ENCODE assay signal across 31 cellular contexts in genomic region chr11:2451916-2452694, GRCh38. TPM values are rescaled to one million over a fixed set of nuclear protein-coding genes. Genes with fewer than 3 reads are reported as not detected.
A peak's percentile ranks its signal among the peaks of the same experiment; 100 is the strongest.
DNase-seq lines count a peak whose midpoint lies in the region; ATAC-seq and TF ChIP-seq lines count a peak whose summit lies in the region.
"Had no signal": no experiment of that assay in that cellular context is flagged by ENCODE, and none has a peak within 500 bp of the region (broad histone marks: within the 10 kb centered on the region; RNA-seq: fewer than 3 reads in every experiment).

No MANE protein-coding gene starts in this region.

- peak overlapping the region in 1 of 3 experiments; percentile 48 for H3K4me3 Mint-ChIP-seq in nephron
- H3K4me3 Mint-ChIP-seq in CD4-positive, alpha-beta memory T cell: no peak overlapping the region
- H3K4me3 Mint-ChIP-seq: activated CD8-positive, alpha-beta T cell treated with anti-CD3 and anti-CD28 coated beads, Interleukin-2, amount 10 ng/mL, durations not matched to agents 7 days and 5 days; activated T-cell treated with anti-CD3 and anti-CD28 coated beads, Interleukin-2, amount 50 U/mL, for 4 hours; CD4-positive, CD25-positive, alpha-beta regulatory T cell; HFFc6; naive B cell had no signal

- H3K4me1 Mint-ChIP-seq in nephron: peaks cover 12% of the 10 kb centered on the region
- peaks cover 6 to 17% (median 8%) of the 10 kb centered on the region in 4 donors for H3K4me1 Mint-ChIP-seq in CD4-positive, alpha-beta memory T cell

- TF ChIP-seq POLR2A in body of pancreas (IDR thresholded peaks at IDR 0.05): no peak

- intact Hi-C loops in body of pancreas (cut with DNase I): no loop called here
- intact Hi-C loops in CD4-positive, alpha-beta memory T cell (cut with micrococcal nuclease): no loop called here

- POLR2A ChIA-PET in CD4-positive, alpha-beta memory T cell (lab: Charles Lee; ENCODE audit: partially characterized antibody): no interaction called here

- H3K4me3 ChIP-seq in H7 (ENCODE audit: insufficient read depth, low read depth, low read length) (no peak overlapping the region), body of pancreas (no peak overlapping the region)
- H3K4me3 ChIP-seq in CD4-positive, alpha-beta memory T cell (ENCODE audit: low read length in 2 of 2): no peak overlapping the region
- H3K4me3 ChIP-seq: ascending aorta, tibial nerve had no signal

- ATAC-seq in body of pancreas: peak; percentile 43
- ATAC-seq: activated CD8-positive, alpha-beta T cell treated with anti-CD3 and anti-CD28 coated beads, Interleukin-2, amount 10 ng/mL, durations not matched to agents 7 days and 5 days; activated T-cell treated with anti-CD3 and anti-CD28 coated beads, Interleukin-2, amount 50 U/mL, for 4 hours; left colon; sciatic nerve had no signal

- CTCF ChIA-PET in CD4-positive, alpha-beta memory T cell (lab: Charles Lee; ENCODE audit: partially characterized antibody): no interaction called here

- TF ChIP-seq CTCF in body of pancreas (IDR thresholded peaks at IDR 0.05): no peak
- no peak for TF ChIP-seq CTCF in nephron (IDR thresholded peaks at IDR 0.05; ENCODE audit: unreplicated experiment in 3 of 3)

- H3K4me1 ChIP-seq in body of pancreas: peaks cover 30% of the 10 kb centered on the region
- peaks cover 17% of the 10 kb centered on the region for H3K4me1 ChIP-seq in CD4-positive, alpha-beta memory T cell (ENCODE audit: insufficient read depth, low read length)
- H3K4me1 ChIP-seq: ascending aorta, parathyroid adenoma had no signal

- H3K27ac ChIP-seq in body of pancreas: no peak overlapping the region
- no peak overlapping the region for H3K27ac ChIP-seq in CD4-positive, alpha-beta memory T cell (ENCODE audit: low read depth, low read length)
- H3K27ac ChIP-seq: 22Rv1, ascending aorta, parathyroid adenoma, tibial nerve had no signal

- no peaks in the 10 kb centered on the region for H3K36me3 Mint-ChIP-seq in nephron (ENCODE audit: low read depth)
- peaks cover 0 to 5% of the 10 kb centered on the region in 2 donors for H3K36me3 Mint-ChIP-seq in CD4-positive, alpha-beta memory T cell
- H3K36me3 Mint-ChIP-seq: naive B cell had no signal

- WGBS in body of pancreas, 2 donors: 44 to 56% methylated on average over 15 to 19 of the region's 19 CpGs

- H3K36me3 ChIP-seq in H7 (replicated peaks; ENCODE audit: control insufficient read depth, insufficient read depth, low read length): no peaks in the 10 kb centered on the region
- H3K36me3 ChIP-seq in body of pancreas (replicated peaks in 1 of 2; ENCODE audit: insufficient read depth in 1 of 2, low read depth in 2 of 2): no peaks in the 10 kb centered on the region
- H3K36me3 ChIP-seq in CD4-positive, alpha-beta memory T cell (ENCODE audit: insufficient read depth, low read length): no peaks in the 10 kb centered on the region
- H3K36me3 ChIP-seq: ascending aorta, tibial nerve had no signal

- DNase-seq in DMS 273 (lab: John Stamatoyannopoulos, UW; ENCODE audit: unreplicated experiment): peak; percentile 28
- DNase-seq in DMS 273 treated with DMSO at 0.1 percent for 48 hours (lab: John Stamatoyannopoulos, UW): no peak
- peak; percentile 57 for DNase-seq in H7
- peak in 3 of 4 donors; percentile 44 to 58 (median 56) for DNase-seq in body of pancreas
- DNase-seq in CD4-positive, alpha-beta memory T cell: no peak
- no peak for DNase-seq in NCI-H526 (lab: John Stamatoyannopoulos, UW)
- no peak for DNase-seq in GM03348 (ENCODE audit: low spot score)
- DNase-seq: activated CD4-positive, CD25-positive, alpha-beta regulatory T cell treated with anti-CD3 and anti-CD28 coated beads, Interleukin-2, amount 50 U/mL, for 72 hours; activated CD8-positive, alpha-beta T cell treated with anti-CD3 and anti-CD28 coated beads, Interleukin-2, amount 10 ng/mL, durations not matched to agents 7 days and 5 days; activated naive CD4-positive, alpha-beta T cell treated with anti-CD3 and anti-CD28 coated beads, Interleukin-2, amount 50 U/mL, for 16 hours; activated T-cell treated with anti-CD3 and anti-CD28 coated beads, Interleukin-2, amount 50 U/mL, for 4 hours; CD4-positive, CD25-positive, alpha-beta regulatory T cell; cerebellar nuclear complex; HFFc6; IMR-90; naive B cell; NCI-H1092 treated with DMSO at 0.1 percent for 48 hours; NCI-H2029 treated with DMSO at 0.1 percent for 48 hours; NCI-H2227 treated with DMSO at 0.1 percent for 48 hours; SHP77; stimulated activated CD4-positive, alpha-beta T cell treated with anti-CD3 and anti-CD28 coated beads, Interleukin-15, amount 100 ng/mL, for 24 hours had no signal

- peak overlapping the region; percentile 16 to 87 (median 73) for H3K27ac Mint-ChIP-seq in nephron
- H3K27ac Mint-ChIP-seq in CD4-positive, alpha-beta memory T cell: peak overlapping the region in 1 of 7 donors; percentile 7
- H3K27ac Mint-ChIP-seq: activated CD8-positive, alpha-beta T cell treated with anti-CD3 and anti-CD28 coated beads, Interleukin-2, amount 10 ng/mL, durations not matched to agents 7 days and 5 days; CD4-positive, CD25-positive, alpha-beta regulatory T cell; HFFc6 had no signal

- peaks cover 26% of the 10 kb centered on the region for H3K27me3 Mint-ChIP-seq in nephron (ENCODE audit: low read depth)
- no peaks in the 10 kb centered on the region for H3K27me3 Mint-ChIP-seq in CD4-positive, alpha-beta memory T cell

- H3K27me3 ChIP-seq in H7 (ENCODE audit: control insufficient read depth, insufficient read depth, low read length) (peaks cover 13% of the 10 kb centered on the region), body of pancreas (no peaks in the 10 kb centered on the region)
- H3K27me3 ChIP-seq in CD4-positive, alpha-beta memory T cell (ENCODE audit: insufficient read depth, low read length): no peaks in the 10 kb centered on the region
- H3K27me3 ChIP-seq: ascending aorta had no signal

- no peaks in the 10 kb centered on the region for H3K9me3 ChIP-seq in body of pancreas
- no peaks in the 10 kb centered on the region for H3K9me3 ChIP-seq in CD4-positive, alpha-beta memory T cell (ENCODE audit: control insufficient read depth in 1 of 2, low read length in 2 of 2)
- H3K9me3 ChIP-seq: ascending aorta had no signal

- peaks cover 5% of the 10 kb centered on the region for H3K9me3 Mint-ChIP-seq in nephron
- H3K9me3 Mint-ChIP-seq in CD4-positive, alpha-beta memory T cell: no peaks in the 10 kb centered on the region
- H3K9me3 Mint-ChIP-seq: activated T-cell treated with anti-CD3 and anti-CD28 coated beads, Interleukin-2, amount 50 U/mL, for 4 hours; CD4-positive, CD25-positive, alpha-beta regulatory T cell; HFFc6 had no signal

RNA-seq across cellular contexts. Expression of gene KCNQ1, which starts 7.3 kb away (rescaled TPM):
- total RNA-seq in H7 (2014; rRNA removed; shearing (Covaris generic)): 0.18 and 0.48 TPM in 2 replicates
- total RNA-seq in body of pancreas: 10 to 100 TPM; 38.9 to 46.1 TPM
- 10 to 100 TPM; 21.4 to 21.6 TPM for total RNA-seq in CD4-positive, alpha-beta memory T cell
- polyA plus RNA-seq in CD4-positive, alpha-beta memory T cell: 10 to 100 TPM in 1 of 2 donors, 1 to 10 TPM in 1; 5.4 to 21.7 TPM
- total RNA-seq: fibroblast of villous mesenchyme, HFFc6, IMR-90 had no signal

RNA-seq across cellular contexts. Expression of gene TRPM5, which starts 7.8 kb away (rescaled TPM):
- not detected in 2 replicates for total RNA-seq in H7 (2014; rRNA removed; shearing (Covaris generic))
- 1 to 10 TPM in 1 of 2 donors, under 1 TPM in 1; under 0.01 to 2.6 TPM for total RNA-seq in body of pancreas
- under 1 TPM; 0.19 to 0.23 TPM for total RNA-seq in CD4-positive, alpha-beta memory T cell
- not detected for polyA plus RNA-seq in CD4-positive, alpha-beta memory T cell
- total RNA-seq: activated CD8-positive, alpha-beta T cell treated with anti-CD3 and anti-CD28 coated beads, Interleukin-2, amount 10 ng/mL, durations not matched to agents 7 days and 5 days; activated T-cell treated with anti-CD3 and anti-CD28 coated beads, Interleukin-2, amount 50 U/mL, for 4 hours; ascending aorta; fibroblast of villous mesenchyme; HFFc6; IMR-90; mesenteric fat pad; OCI-LY7; sciatic nerve; tibial nerve had no signal
- polyA plus RNA-seq: CD4-positive, CD25-positive, alpha-beta regulatory T cell; IMR-90 had no signal

RNA-seq across cellular contexts. Expression of gene TSSC4, which starts 51.6 kb away (rescaled TPM):
- 60.5 and 62.5 TPM in 2 replicates for total RNA-seq in H7 (2014; rRNA removed; shearing (Covaris generic))
- 10 to 100 TPM; 21.5 to 25.7 TPM for total RNA-seq in body of pancreas
- 10 to 100 TPM; 58.6 to 65.8 TPM for total RNA-seq in CD4-positive, alpha-beta memory T cell
- polyA plus RNA-seq in CD4-positive, alpha-beta memory T cell: 10 to 100 TPM; 54.6 to 79.8 TPM

Comparison
In these comparisons a context has a peak if more than half of its experiments do, and no peak if none do; other contexts are left out.
1. DNase-seq: peak in DMS 273 (single experiment), H7 (single experiment) and body of pancreas (3 of 4); none in DMS 273 treated with DMSO at 0.1 percent for 48 hours (single experiment), CD4-positive, alpha-beta memory T cell (0 of 5), NCI-H526 (0 of 2) and GM03348 (single experiment).
2. RNA of gene KCNQ1, which starts 7.3 kb away (total RNA-seq): 38.9 to 46.1 TPM in body of pancreas and 21.4 to 21.6 TPM in CD4-positive, alpha-beta memory T cell; 0.18 to 0.48 TPM in H7; every median in the first group is over 10 times any median in the second.